ENCODE assay signal across 14 cellular contexts in the genomic region with DNA sequence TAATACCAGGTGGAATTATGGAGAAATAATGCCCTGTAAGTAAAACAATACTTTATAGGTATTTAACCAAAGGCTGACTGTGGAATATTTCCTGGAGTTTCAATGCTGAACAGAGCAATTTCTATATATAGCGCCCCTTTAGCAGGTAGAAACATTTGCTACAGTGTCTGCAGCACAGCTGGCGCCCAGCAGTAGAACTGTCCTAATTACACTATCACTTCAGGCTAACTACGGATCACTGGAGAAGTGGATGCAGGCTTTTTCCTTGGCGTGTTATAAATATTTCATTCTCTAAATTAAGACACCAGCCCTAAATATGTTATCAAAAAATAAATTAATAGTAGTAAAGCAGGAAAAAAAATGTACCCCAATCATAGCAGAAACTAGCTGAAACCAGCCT. TPM values are rescaled to one million over a fixed set of nuclear protein-coding genes. Genes with fewer than 3 reads are reported as not detected.
DNase-seq lines count a peak whose midpoint lies in the region; ATAC-seq and TF ChIP-seq lines count a peak whose summit lies in the region.
"Had no signal": no experiment of that assay in that cellular context is flagged by ENCODE, and none has a peak within 500 bp of the region (broad histone marks: within the 10 kb centered on the region; RNA-seq: fewer than 3 reads in every experiment).

No MANE protein-coding gene starts in this region.

- no peaks in the 10 kb centered on the region for H3K9me3 ChIP-seq in upper lobe of left lung

- H3K9me3 Mint-ChIP-seq in activated naive CD8-positive, alpha-beta T cell treated with anti-CD3 and anti-CD28 coated beads, Interleukin-2, amount 10 ng/mL, durations not matched to agents 7 days and 5 days, result no peaks in the 10 kb centered on the region
- no peaks in the 10 kb centered on the region for H3K9me3 Mint-ChIP-seq in activated naive CD8-positive, alpha-beta T cell treated with anti-CD3 and anti-CD28 coated beads, Interleukin-2, amount 50 U/mL, for 24 hours
- H3K9me3 Mint-ChIP-seq in brain (peaks cover 0 to 3% (median 0%) of the 10 kb centered on the region in 5 experiments), mesothelial cell of epicardium (no peaks in the 10 kb centered on the region)
- H3K9me3 Mint-ChIP-seq: activated T-helper 17 cell treated with anti-CD3 and anti-CD28 coated beads, Interleukin-2, amount 50 U/mL, for 72 hours; T-cell had no signal

- peaks cover 0 to 28% (median 7%) of the 10 kb centered on the region in 4 donors for H3K27me3 ChIP-seq in upper lobe of left lung

- peaks cover 38% of the 10 kb centered on the region for H3K4me1 Mint-ChIP-seq in activated naive CD8-positive, alpha-beta T cell treated with anti-CD3 and anti-CD28 coated beads, Interleukin-2, amount 10 ng/mL, durations not matched to agents 7 days and 5 days
- H3K4me1 Mint-ChIP-seq in activated naive CD8-positive, alpha-beta T cell treated with anti-CD3 and anti-CD28 coated beads, Interleukin-2, amount 50 U/mL, for 24 hours, result peaks cover 22% of the 10 kb centered on the region
- H3K4me1 Mint-ChIP-seq in brain (peaks cover 33% of the 10 kb centered on the region), mesothelial cell of epicardium (peaks cover 17% of the 10 kb centered on the region)

- peaks cover 6 to 29% (median 18%) of the 10 kb centered on the region in 4 donors for H3K4me1 ChIP-seq in upper lobe of left lung

- peaks cover 2% of the 10 kb centered on the region for H3K36me3 Mint-ChIP-seq in activated naive CD8-positive, alpha-beta T cell treated with anti-CD3 and anti-CD28 coated beads, Interleukin-2, amount 10 ng/mL, durations not matched to agents 7 days and 5 days
- no peaks in the 10 kb centered on the region for H3K36me3 Mint-ChIP-seq in activated naive CD8-positive, alpha-beta T cell treated with anti-CD3 and anti-CD28 coated beads, Interleukin-2, amount 50 U/mL, for 24 hours (ENCODE audit: low read depth)
- H3K36me3 Mint-ChIP-seq in brain, result peaks cover 25% of the 10 kb centered on the region
- no peaks in the 10 kb centered on the region for H3K36me3 Mint-ChIP-seq in mesothelial cell of epicardium
- H3K36me3 Mint-ChIP-seq: T-cell had no signal

- TF ChIP-seq EP300 in upper lobe of left lung (IDR thresholded peaks at IDR 0.05), result no peak

- WGBS in upper lobe of left lung, 2 donors, result 47 to 53% methylated on average over 4 of the region's 4 CpGs

- TF ChIP-seq POLR2A in upper lobe of left lung (IDR thresholded peaks at IDR 0.05), result no peak

- no peak for ATAC-seq in activated naive CD8-positive, alpha-beta T cell treated with anti-CD3 and anti-CD28 coated beads, Interleukin-2, amount 10 ng/mL, durations not matched to agents 7 days and 5 days (ENCODE audit: low read depth)
- ATAC-seq in activated naive CD8-positive, alpha-beta T cell treated with anti-CD3 and anti-CD28 coated beads, Interleukin-2, amount 50 U/mL, for 24 hours, result no peak
- ATAC-seq in upper lobe of left lung (ENCODE audit: low FRiP score in 2 of 2), result no peak
- ATAC-seq: activated T-helper 17 cell treated with anti-CD3 and anti-CD28 coated beads, Interleukin-2, amount 50 U/mL, for 72 hours; right cardiac atrium had no signal

- H3K36me3 ChIP-seq in upper lobe of left lung, result no peaks in the 10 kb centered on the region

- H3K27me3 Mint-ChIP-seq in activated naive CD8-positive, alpha-beta T cell treated with anti-CD3 and anti-CD28 coated beads, Interleukin-2, amount 10 ng/mL, durations not matched to agents 7 days and 5 days, result peaks cover 35% of the 10 kb centered on the region
- H3K27me3 Mint-ChIP-seq in activated naive CD8-positive, alpha-beta T cell treated with anti-CD3 and anti-CD28 coated beads, Interleukin-2, amount 50 U/mL, for 24 hours, result peaks cover 32% of the 10 kb centered on the region
- H3K27me3 Mint-ChIP-seq in brain, result peaks cover 24% of the 10 kb centered on the region
- H3K27me3 Mint-ChIP-seq in mesothelial cell of epicardium (ENCODE audit: low read depth), result peaks cover 37% of the 10 kb centered on the region

- no peak overlapping the region for H3K27ac Mint-ChIP-seq in activated naive CD8-positive, alpha-beta T cell treated with anti-CD3 and anti-CD28 coated beads, Interleukin-2, amount 10 ng/mL, durations not matched to agents 7 days and 5 days
- no peak overlapping the region for H3K27ac Mint-ChIP-seq in activated naive CD8-positive, alpha-beta T cell treated with anti-CD3 and anti-CD28 coated beads, Interleukin-2, amount 50 U/mL, for 24 hours
- H3K27ac Mint-ChIP-seq in brain (peak overlapping the region in 3 of 5 experiments; percentile 90 to 96 (median 95)), mesothelial cell of epicardium (no peak overlapping the region)
- H3K27ac Mint-ChIP-seq: activated T-helper 17 cell treated with anti-CD3 and anti-CD28 coated beads, Interleukin-2, amount 50 U/mL, for 72 hours; T-cell had no signal

- H3K27ac ChIP-seq in upper lobe of left lung, result no peak overlapping the region

- H3K4me3 ChIP-seq in upper lobe of left lung, result peak overlapping the region in 3 of 4 donors; percentile 55 to 59 (median 57)

- POLR2A ChIA-PET in activated naive CD8-positive, alpha-beta T cell treated with anti-CD3 and anti-CD28 coated beads, Interleukin-2, amount 10 ng/mL, durations not matched to agents 7 days and 5 days (lab: Charles Lee), result no interaction called here

- DNase-seq in activated naive CD8-positive, alpha-beta T cell treated with anti-CD3 and anti-CD28 coated beads, Interleukin-2, amount 10 ng/mL, durations not matched to agents 7 days and 5 days, result no peak
- DNase-seq in activated naive CD8-positive, alpha-beta T cell treated with anti-CD3 and anti-CD28 coated beads, Interleukin-2, amount 50 U/mL, for 24 hours, result no peak
- DNase-seq in mesothelial cell of epicardium (ENCODE audit: low spot score in 2 of 2, unreplicated experiment in 2 of 2), result no peak
- no peak for DNase-seq in upper lobe of left lung
- DNase-seq in amygdala (lab: John Stamatoyannopoulos, UW), result no peak
- DNase-seq in NCI-H2196 (lab: John Stamatoyannopoulos, UW; ENCODE audit: unreplicated experiment), result no peak
- DNase-seq in SW 1271 (lab: John Stamatoyannopoulos, UW), result no peak
- DNase-seq: GF-D8, NCI-H1436, right cardiac atrium, T-cell had no signal

- H3K4me3 Mint-ChIP-seq in activated naive CD8-positive, alpha-beta T cell treated with anti-CD3 and anti-CD28 coated beads, Interleukin-2, amount 10 ng/mL, durations not matched to agents 7 days and 5 days, result peak overlapping the region; percentile 75
- H3K4me3 Mint-ChIP-seq in activated naive CD8-positive, alpha-beta T cell treated with anti-CD3 and anti-CD28 coated beads, Interleukin-2, amount 50 U/mL, for 24 hours, result no peak overlapping the region
- peak overlapping the region; percentile 84 to 95 (median 92) for H3K4me3 Mint-ChIP-seq in brain
- H3K4me3 Mint-ChIP-seq in mesothelial cell of epicardium, result peak overlapping the region; percentile 69

- TF ChIP-seq CTCF in brain (conservative IDR thresholded peaks at IDR 0.05), result no peak
- TF ChIP-seq CTCF in mesothelial cell of epicardium (IDR thresholded peaks at IDR 0.05; ENCODE audit: unreplicated experiment), result no peak
- no peak for TF ChIP-seq CTCF in upper lobe of left lung (IDR thresholded peaks at IDR 0.05)

RNA-seq across cellular contexts. Expression of a gene that starts 3.1 kb away (rescaled TPM):
- total RNA-seq in activated naive CD8-positive, alpha-beta T cell treated with anti-CD3 and anti-CD28 coated beads, Interleukin-2, amount 10 ng/mL, durations not matched to agents 7 days and 5 days, result 1 to 10 TPM in 1 of 2 experiments, under 1 TPM in 1; 0.94 to 1.1 TPM
- polyA plus RNA-seq in brain (ENCODE audit: insufficient read depth, low read depth, low replicate concordance), result 5.2 TPM
- total RNA-seq in mesothelial cell of epicardium (4.5 to 4.9 TPM (median 4.7 TPM) in 3 replicates), upper lobe of left lung (10 to 100 TPM in 4 of 6 donors, 1 to 10 TPM in 2; 7.3 to 19.9 (median 13.4) TPM)
- total RNA-seq: OCI-LY7 had no signal

Comparison
In these comparisons a context has a peak if more than half of its experiments do, and no peak if none do; other contexts are left out.
1. H3K27ac Mint-ChIP-seq: peak in brain (3 of 5); none in activated naive CD8-positive, alpha-beta T cell treated with anti-CD3 and anti-CD28 coated beads, Interleukin-2, amount 10 ng/mL, durations not matched to agents 7 days and 5 days (single experiment), activated naive CD8-positive, alpha-beta T cell treated with anti-CD3 and anti-CD28 coated beads, Interleukin-2, amount 50 U/mL, for 24 hours (single experiment) and mesothelial cell of epicardium (single experiment).